In genomic region chr1:76158126-76158525, GRCh38 we compare ENCODE assay signal across 17 cellular contexts.
DNase-seq lines count a peak whose midpoint lies in the region.
"Had no signal": no experiment of that assay in that cellular context is flagged by ENCODE, and none has a peak within 500 bp of the region (broad histone marks: within the 10 kb centered on the region; RNA-seq: fewer than 3 reads in every experiment).

No MANE protein-coding gene starts in this region.

- no peak overlapping the region for H3K4me3 ChIP-seq in MG63
- H3K4me3 ChIP-seq: GM23248, PC-9 had no signal

- H3K9me3 ChIP-seq in MG63, result no peaks in the 10 kb centered on the region
- H3K9me3 ChIP-seq: Caco-2 had no signal

- no peaks in the 10 kb centered on the region for H3K36me3 ChIP-seq in MG63

- in situ Hi-C loops in ACHN (cut with HindIII; ENCODE audit: low pct_ligation_motif_present, low pct_unique_long_range_greater_than_20kb, low sequenced_read_pairs), result no loop called here

- no peaks in the 10 kb centered on the region for H3K27me3 ChIP-seq in MG63

- DNase-seq in ACHN, result peak; percentile 44
- DNase-seq in HS-5 (ENCODE audit: low read depth), result peak; percentile 9
- peak; percentile 11 for DNase-seq in SW480 (ENCODE audit: low spot score)
- DNase-seq in kidney glomerular epithelial cell (lab: John Stamatoyannopoulos, UW), result peak; percentile 38
- no peak for DNase-seq in T1000 (lab: John Stamatoyannopoulos, UW)
- no peak for DNase-seq in Ammon's horn (ENCODE audit: low spot score)
- no peak for DNase-seq in NCI-H510A treated with DMSO at 0.1 percent for 48 hours (lab: John Stamatoyannopoulos, UW)
- no peak for DNase-seq in MG63
- DNase-seq: Caco-2; CD4-positive, CD25-positive, alpha-beta regulatory T cell; DMS153; GM23248; NCI-H2029; NCI-H510A; NCI-H82; PC-9; T-cell had no signal

Comparison
In these comparisons a context has a peak if more than half of its experiments do, and no peak if none do; other contexts are left out.
1. DNase-seq: peak in ACHN (single experiment), HS-5 (single experiment), SW480 (single experiment) and kidney glomerular epithelial cell (single experiment); none in T1000 (single experiment), Ammon's horn (single experiment), NCI-H510A treated with DMSO at 0.1 percent for 48 hours (single experiment) and MG63 (single experiment).